Comparison of ENCODE assay signal across 8 cellular contexts in genomic region chr3:128152419-128153155, GRCh38. TPM values are rescaled to one million over a fixed set of nuclear protein-coding genes. Genes with fewer than 3 reads are reported as not detected.
DNase-seq lines count a peak whose midpoint lies in the region; ATAC-seq and TF ChIP-seq lines count a peak whose summit lies in the region.

No MANE protein-coding gene starts in this region.

- TF ChIP-seq CTCF in astrocyte of the cerebellum (IDR thresholded peaks at IDR 0.05; ENCODE audit: low read depth, low read length, missing control alignments) (no peak), left lung (IDR thresholded peaks at IDR 0.05) (no peak), tibial nerve (IDR thresholded peaks at IDR 0.05) (no peak)

- no peaks in the 10 kb centered on the region for H3K27me3 ChIP-seq in left lung
- no peaks in the 10 kb centered on the region for H3K27me3 ChIP-seq in tibial nerve

- WGBS in tibial nerve, 2 donors, result 61 to 78% methylated on average over 13 to 15 of the region's 29 CpGs

- H3K4me1 ChIP-seq in left lung (peaks cover 6 to 22% of the 10 kb centered on the region in 2 donors), tibial nerve (peaks cover 0 to 16% (median 8%) of the 10 kb centered on the region in 4 donors)

- H3K9me3 ChIP-seq in left lung (no peaks in the 10 kb centered on the region), tibial nerve (no peaks in the 10 kb centered on the region)

- H3K36me3 ChIP-seq in left lung (peaks cover 0 to 4% of the 10 kb centered on the region in 2 donors), tibial nerve (peaks cover 0 to 7% (median 0%) of the 10 kb centered on the region in 3 donors)

- in situ Hi-C loops in astrocyte of the cerebellum (cut with HindIII; ENCODE audit: low sequenced_read_pairs), result loop anchor here (25.0 kb wide), 1 partner anchor 435 kb away; no protein-coding TSS in a partner anchor

- no peak for TF ChIP-seq EP300 in tibial nerve (IDR thresholded peaks at IDR 0.05)

- intact Hi-C loops in left lung (cut with DNase I), result no loop called here

- TF ChIP-seq POLR2A in tibial nerve (IDR thresholded peaks at IDR 0.05), result no peak

- peak overlapping the region; percentile 71 for H3K4me3 ChIP-seq in Jurkat, Clone E6-1 (ENCODE audit: low read length)
- peak overlapping the region; percentile 81 for H3K4me3 ChIP-seq in astrocyte of the cerebellum (ENCODE audit: low read depth, low read length)
- peak overlapping the region; percentile 77 to 97 for H3K4me3 ChIP-seq in left lung
- peak overlapping the region; percentile 79 to 100 (median 96) for H3K4me3 ChIP-seq in tibial nerve

- ATAC-seq in left lung (no peak), HG02885 (IDR thresholded peaks at IDR 0.05; ENCODE audit: poor library complexity, unreplicated experiment) (no peak)

- H3K27ac ChIP-seq in left lung (peak overlapping the region in 1 of 2 donors; percentile 90), tibial nerve (peak overlapping the region in 3 of 4 donors; percentile 78 to 94 (median 90))

- peak; percentile 66 for DNase-seq in NCI-H1092 (lab: John Stamatoyannopoulos, UW)
- no peak for DNase-seq in NCI-H1092 treated with DMSO at 0.1 percent for 48 hours (lab: John Stamatoyannopoulos, UW)
- DNase-seq in Jurkat, Clone E6-1 (ENCODE audit: low read depth, low spot score), result peak; percentile 81
- peak; percentile 32 for DNase-seq in astrocyte of the cerebellum (ENCODE audit: low read depth)
- no peak for DNase-seq in left lung
- DNase-seq in tibial nerve (ENCODE audit: low spot score in 2 of 2), result no peak
- no peak for DNase-seq in central memory CD4-positive, alpha-beta T cell

RNA-seq across cellular contexts. Expression of gene EEFSEC, which starts 0.7 kb away (rescaled TPM):
- polyA plus RNA-seq in Jurkat, Clone E6-1 (2012; ENCODE audit: insufficient read depth, insufficient read length), result 21.4 TPM
- total RNA-seq in left lung (10 to 100 TPM; 11.5 to 13.4 TPM), tibial nerve (10 to 100 TPM; 25.1 to 43.5 (median 29.5) TPM)

RNA-seq across cellular contexts. Expression of gene RUVBL1, which starts 29.0 kb away (rescaled TPM):
- 90.6 TPM for polyA plus RNA-seq in Jurkat, Clone E6-1 (2012; ENCODE audit: insufficient read depth, insufficient read length)
- 10 to 100 TPM; 22.3 to 33.1 TPM for total RNA-seq in left lung
- 10 to 100 TPM; 29.7 to 41.7 (median 34.1) TPM for total RNA-seq in tibial nerve

Comparison
In these comparisons a context has a peak if more than half of its experiments do, and no peak if none do; other contexts are left out.
1. DNase-seq: peak in NCI-H1092 (single experiment), Jurkat, Clone E6-1 (single experiment) and astrocyte of the cerebellum (single experiment); none in NCI-H1092 treated with DMSO at 0.1 percent for 48 hours (single experiment), left lung (0 of 2), tibial nerve (0 of 2) and central memory CD4-positive, alpha-beta T cell (single experiment).
2. Peak in every context shown above with its lines, with median percentiles within 50 percentile points of each other: H3K4me3 ChIP-seq.